In genomic region chr6:31763617-31763940, GRCh38 we compare ENCODE assay signal across 1 cellular context.
TF ChIP-seq lines count a peak whose summit lies in the region.

No MANE protein-coding gene starts in this region.

TF ChIP-seq in HEK293, 187 proteins besides CTCF, POLR2A, EP300 and RAD21 (continued from another document):
- TF ChIP-seq OSR2 (tag by site-specific recombination; IDR thresholded peaks at IDR 0.05), result no peak
- TF ChIP-seq ZFHX2 (tag by site-specific recombination; conservative IDR thresholded peaks at IDR 0.05), result no peak
- TF ChIP-seq ZNF558 (tag by site-specific recombination; IDR thresholded peaks at IDR 0.05), result no peak
- TF ChIP-seq ZNF488 (tag by site-specific recombination; IDR thresholded peaks at IDR 0.05), result no peak
- no peak for TF ChIP-seq PATZ1 (tag by site-specific recombination; IDR thresholded peaks at IDR 0.05)
- no peak for TF ChIP-seq IKZF3 (tag by site-specific recombination; IDR thresholded peaks at IDR 0.05)
- no peak for TF ChIP-seq ZSCAN30 (tag by site-specific recombination; IDR thresholded peaks at IDR 0.05)
- no peak for TF ChIP-seq TCF7L2 (IDR thresholded peaks at IDR 0.05; ENCODE audit: borderline replicate concordance, low read depth, low read length)
